In genomic region chr4:6474053-6474568, GRCh38 we compare ENCODE assay signal across 13 cellular contexts. TPM values are rescaled to one million over a fixed set of nuclear protein-coding genes. Genes with fewer than 3 reads are reported as not detected.
DNase-seq lines count a peak whose midpoint lies in the region; ATAC-seq and TF ChIP-seq lines count a peak whose summit lies in the region.
"Had no signal": no experiment of that assay in that cellular context is flagged by ENCODE, and none has a peak within 500 bp of the region (broad histone marks: within the 10 kb centered on the region; RNA-seq: fewer than 3 reads in every experiment).

No MANE protein-coding gene starts in this region.

- intact Hi-C loops in sigmoid colon (cut with DNase I) (no loop called here), transverse colon (cut with DNase I; ENCODE audit: low total_unique reads) (no loop called here)

- no peak for ATAC-seq in activated CD8-positive, alpha-beta memory T cell treated with anti-CD3 and anti-CD28 coated beads, Interleukin-2, amount 10 ng/mL, durations not matched to agents 7 days and 5 days
- ATAC-seq in HG02623 (IDR thresholded peaks at IDR 0.05; ENCODE audit: unreplicated experiment), result no peak
- ATAC-seq: Right ventricle myocardium inferior had no signal

- DNase-seq in activated CD8-positive, alpha-beta memory T cell treated with anti-CD3 and anti-CD28 coated beads, Interleukin-2, amount 50 U/mL, for 48 hours, result peak; percentile 46
- DNase-seq in activated CD8-positive, alpha-beta memory T cell treated with anti-CD3 and anti-CD28 coated beads, Interleukin-2, amount 10 ng/mL, durations not matched to agents 7 days and 5 days, result no peak
- DNase-seq in NB4 (ENCODE audit: low read depth) (peak; percentile 41), epithelial cell of proximal tubule (ENCODE audit: low read depth) (no peak), sigmoid colon (peak; percentile 42), medulla oblongata (ENCODE audit: extremely low spot score) (no peak), transverse colon (no peak)
- DNase-seq: CD4-positive, alpha-beta memory T cell; Kasumi-1 had no signal

- 45 to 52% methylated on average over 5 of the region's 5 CpGs for WGBS in sigmoid colon, 2 donors
- WGBS in transverse colon (ENCODE audit: low coverage in 1 of 2), 2 donors, result 59 to 60% methylated on average over 1 to 5 of the region's 5 CpGs

- CTCF ChIA-PET in activated CD8-positive, alpha-beta memory T cell treated with anti-CD3 and anti-CD28 coated beads, Interleukin-2, amount 10 ng/mL, durations not matched to agents 7 days and 5 days (lab: Charles Lee), result interaction anchor here (0.9 kb wide), 1 partner anchor 224 kb away, joined by 3 read pairs; no protein-coding TSS in a partner anchor

- in situ Hi-C loops in transverse colon (cut with MboI; ENCODE audit: low pct_ligation_motif_present in 1 of 4, low pct_unique_long_range_greater_than_20kb in 1 of 4, low sequenced_read_pairs in 3 of 4), result no loop called here

- H3K27me3 ChIP-seq in sigmoid colon (peaks cover 7 to 82% (median 52%) of the 10 kb centered on the region in 3 donors), transverse colon (peaks cover 50% of the 10 kb centered on the region)

- H3K9me3 ChIP-seq in sigmoid colon, result no peaks in the 10 kb centered on the region
- H3K9me3 ChIP-seq in transverse colon, result no peaks in the 10 kb centered on the region
- H3K9me3 ChIP-seq: breast epithelium had no signal

- no peak overlapping the region for H3K4me3 Mint-ChIP-seq in activated CD8-positive, alpha-beta memory T cell treated with anti-CD3 and anti-CD28 coated beads, Interleukin-2, amount 10 ng/mL, durations not matched to agents 7 days and 5 days

- H3K4me1 ChIP-seq in sigmoid colon (peaks cover 0 to 21% (median 20%) of the 10 kb centered on the region in 4 donors), transverse colon (peaks cover 0 to 15% (median 5%) of the 10 kb centered on the region in 4 donors)
- H3K4me1 ChIP-seq: parathyroid adenoma had no signal

- H3K4me3 ChIP-seq in NB4 (ENCODE audit: low read depth, low read length), result no peak overlapping the region
- no peak overlapping the region for H3K4me3 ChIP-seq in epithelial cell of proximal tubule (ENCODE audit: low read depth, low read length)
- H3K4me3 ChIP-seq in sigmoid colon, result no peak overlapping the region
- no peak overlapping the region for H3K4me3 ChIP-seq in transverse colon
- H3K4me3 ChIP-seq: breast epithelium had no signal

- peaks cover 29% of the 10 kb centered on the region for H3K27me3 Mint-ChIP-seq in activated CD8-positive, alpha-beta memory T cell treated with anti-CD3 and anti-CD28 coated beads, Interleukin-2, amount 10 ng/mL, durations not matched to agents 7 days and 5 days

- TF ChIP-seq CTCF in NB4 (IDR thresholded peaks at IDR 0.05; ENCODE audit: low read depth, low read length) (peak; percentile 66), epithelial cell of proximal tubule (conservative IDR thresholded peaks at IDR 0.05; ENCODE audit: low read depth, low read length) (peak; percentile 43), sigmoid colon (IDR thresholded peaks at IDR 0.05) (no peak), transverse colon (IDR thresholded peaks at IDR 0.05) (no peak)

- TF ChIP-seq POLR2A in NB4 (IDR thresholded peaks at IDR 0.05; ENCODE audit: extremely low read depth, insufficient read length), result no peak
- TF ChIP-seq POLR2A in sigmoid colon (IDR thresholded peaks at IDR 0.05), result no peak
- no peak for TF ChIP-seq POLR2A in transverse colon (IDR thresholded peaks at IDR 0.05)

- H3K36me3 Mint-ChIP-seq in activated CD8-positive, alpha-beta memory T cell treated with anti-CD3 and anti-CD28 coated beads, Interleukin-2, amount 10 ng/mL, durations not matched to agents 7 days and 5 days, result no peaks in the 10 kb centered on the region
- H3K36me3 Mint-ChIP-seq: CD4-positive, alpha-beta memory T cell had no signal

- H3K27ac Mint-ChIP-seq in activated CD8-positive, alpha-beta memory T cell treated with anti-CD3 and anti-CD28 coated beads, Interleukin-2, amount 10 ng/mL, durations not matched to agents 7 days and 5 days, result no peak overlapping the region

- H3K36me3 ChIP-seq in sigmoid colon (no peaks in the 10 kb centered on the region), transverse colon (no peaks in the 10 kb centered on the region)
- H3K36me3 ChIP-seq: breast epithelium had no signal

- no peak overlapping the region for H3K27ac ChIP-seq in sigmoid colon
- H3K27ac ChIP-seq in transverse colon, result no peak overlapping the region
- H3K27ac ChIP-seq: breast epithelium, parathyroid adenoma had no signal

- H3K9me3 Mint-ChIP-seq in activated CD8-positive, alpha-beta memory T cell treated with anti-CD3 and anti-CD28 coated beads, Interleukin-2, amount 10 ng/mL, durations not matched to agents 7 days and 5 days (ENCODE audit: low read depth), result no peaks in the 10 kb centered on the region

- TF ChIP-seq EP300 in sigmoid colon (IDR thresholded peaks at IDR 0.05), result no peak
- TF ChIP-seq EP300 in transverse colon (IDR thresholded peaks at IDR 0.05; ENCODE audit: low read depth), result no peak

- H3K4me1 Mint-ChIP-seq in activated CD8-positive, alpha-beta memory T cell treated with anti-CD3 and anti-CD28 coated beads, Interleukin-2, amount 10 ng/mL, durations not matched to agents 7 days and 5 days, result peaks cover 3% of the 10 kb centered on the region

RNA-seq across cellular contexts. Expression of gene PPP2R2C, which starts 1.7 kb away (rescaled TPM):
- total RNA-seq in activated CD8-positive, alpha-beta memory T cell treated with anti-CD3 and anti-CD28 coated beads, Interleukin-2, amount 10 ng/mL, durations not matched to agents 7 days and 5 days, result not detected
- total RNA-seq in epithelial cell of proximal tubule (not detected in 2 replicates), sigmoid colon (1 to 10 TPM in 3 of 4 donors, under 1 TPM in 1; 0.49 to 2.8 (median 1.3) TPM), transverse colon (1 to 10 TPM in 2 of 4 donors, under 1 TPM in 2; 0.27 to 8.8 (median 1.7) TPM)
- polyA plus RNA-seq in sigmoid colon, result 1 to 10 TPM in 1 of 3 donors, not detected in 2; 1.1 TPM
- total RNA-seq: CD4-positive, alpha-beta memory T cell had no signal
- polyA plus RNA-seq: CD4-positive, alpha-beta memory T cell had no signal

Comparison
In these comparisons a context has a peak if more than half of its experiments do, and no peak if none do; other contexts are left out.
1. DNase-seq: peak in activated CD8-positive, alpha-beta memory T cell treated with anti-CD3 and anti-CD28 coated beads, Interleukin-2, amount 50 U/mL, for 48 hours (single experiment), NB4 (single experiment) and sigmoid colon (single experiment); none in activated CD8-positive, alpha-beta memory T cell treated with anti-CD3 and anti-CD28 coated beads, Interleukin-2, amount 10 ng/mL, durations not matched to agents 7 days and 5 days (single experiment), epithelial cell of proximal tubule (single experiment), medulla oblongata (single experiment) and transverse colon (single experiment).
2. CTCF ChIP-seq: peak in NB4 (single experiment) and epithelial cell of proximal tubule (single experiment); none in sigmoid colon (0 of 4) and transverse colon (0 of 5).